20 cellular contexts compared by ENCODE assay signal in genomic region chr6:128241221-128241620, GRCh38.
DNase-seq lines count a peak whose midpoint lies in the region; ATAC-seq and TF ChIP-seq lines count a peak whose summit lies in the region.
"Had no signal": no experiment of that assay in that cellular context is flagged by ENCODE, and none has a peak within 500 bp of the region (broad histone marks: within the 10 kb centered on the region; RNA-seq: fewer than 3 reads in every experiment).

No MANE protein-coding gene starts in this region.

- DNase-seq in naive thymus-derived CD8-positive, alpha-beta T cell, result no peak
- DNase-seq in thyroid gland (no peak), MCF 10A (ENCODE audit: unreplicated experiment) (no peak), inferior parietal cortex (ENCODE audit: extremely low spot score) (no peak), NK-92 (lab: John Stamatoyannopoulos, UW; ENCODE audit: unreplicated experiment) (no peak)
- DNase-seq: activated CD4-positive, alpha-beta T cell treated with anti-CD3 and anti-CD28 coated beads for 36 hours; activated T-cell treated with anti-CD3 and anti-CD28 coated beads, Interleukin-2, amount 50 U/mL, for 72 hours; anterior cingulate cortex; cortex of kidney; hippocampal formation; left colon; natural killer cell; NCI-H146; stimulated activated CD4-positive, alpha-beta T cell treated with anti-CD3 and anti-CD28 coated beads, Interleukin-2, amount 100 ng/mL, for 48 hours; T-cell had no signal

- H3K27ac ChIP-seq in thyroid gland, result no peak overlapping the region
- H3K27ac ChIP-seq: esophagus muscularis mucosa, right atrium auricular region had no signal

- no peaks in the 10 kb centered on the region for H3K9me3 ChIP-seq in thyroid gland
- H3K9me3 ChIP-seq: esophagus muscularis mucosa, right atrium auricular region had no signal

- no peaks in the 10 kb centered on the region for H3K9me3 Mint-ChIP-seq in naive thymus-derived CD8-positive, alpha-beta T cell
- H3K9me3 Mint-ChIP-seq in MCF 10A (ENCODE audit: unreplicated experiment), result no peaks in the 10 kb centered on the region
- H3K9me3 Mint-ChIP-seq: activated T-cell treated with anti-CD3 and anti-CD28 coated beads, Interleukin-2, amount 50 U/mL, for 72 hours; natural killer cell; T-cell had no signal

- no peak overlapping the region for H3K4me3 ChIP-seq in thyroid gland (replicated peaks in 1 of 3)
- H3K4me3 ChIP-seq: esophagus muscularis mucosa, right atrium auricular region had no signal

- intact Hi-C loops in thyroid gland (cut with DNase I), result no loop called here
- intact Hi-C loops in MCF 10A (cut with micrococcal nuclease), result no loop called here

- no peaks in the 10 kb centered on the region for H3K36me3 ChIP-seq in thyroid gland
- H3K36me3 ChIP-seq: esophagus muscularis mucosa, right atrium auricular region had no signal

- peak; percentile 50 for ATAC-seq in GM18868 (IDR thresholded peaks at IDR 0.05; ENCODE audit: unreplicated experiment)
- peak; percentile 83 for ATAC-seq in GM21717 (IDR thresholded peaks at IDR 0.05; ENCODE audit: unreplicated experiment)
- peak; percentile 50 for ATAC-seq in HG03196 (IDR thresholded peaks at IDR 0.05; ENCODE audit: unreplicated experiment)
- no peak for ATAC-seq in naive thymus-derived CD8-positive, alpha-beta T cell
- ATAC-seq: activated CD4-positive, alpha-beta T cell treated with anti-CD3 and anti-CD28 coated beads for 36 hours; activated T-cell treated with anti-CD3 and anti-CD28 coated beads, Interleukin-2, amount 50 U/mL, for 72 hours; left colon; natural killer cell; T-cell had no signal

- no peaks in the 10 kb centered on the region for H3K27me3 Mint-ChIP-seq in naive thymus-derived CD8-positive, alpha-beta T cell
- no peaks in the 10 kb centered on the region for H3K27me3 Mint-ChIP-seq in MCF 10A (ENCODE audit: insufficient read depth, unreplicated experiment)
- H3K27me3 Mint-ChIP-seq: activated CD4-positive, alpha-beta T cell treated with anti-CD3 and anti-CD28 coated beads for 36 hours; T-cell had no signal

- peak overlapping the region in 7 of 10 donors; percentile 15 to 67 (median 44) for H3K4me3 Mint-ChIP-seq in naive thymus-derived CD8-positive, alpha-beta T cell
- H3K4me3 Mint-ChIP-seq in MCF 10A (ENCODE audit: unreplicated experiment), result no peak overlapping the region
- H3K4me3 Mint-ChIP-seq: activated CD4-positive, alpha-beta T cell treated with anti-CD3 and anti-CD28 coated beads for 36 hours; natural killer cell had no signal

- H3K27ac Mint-ChIP-seq in naive thymus-derived CD8-positive, alpha-beta T cell, result peak overlapping the region in 7 of 10 donors; percentile 47 to 82 (median 62)
- H3K27ac Mint-ChIP-seq in MCF 10A (ENCODE audit: low read depth, unreplicated experiment), result no peak overlapping the region
- H3K27ac Mint-ChIP-seq: activated CD4-positive, alpha-beta T cell treated with anti-CD3 and anti-CD28 coated beads for 36 hours; natural killer cell had no signal

- 93 to 96% methylated on average over 3 of the region's 3 CpGs for WGBS in thyroid gland, 2 donors

- CTCF ChIA-PET in MCF 10A (lab: Yijun Ruan, JAX), result no interaction called here

- POLR2A ChIA-PET in naive thymus-derived CD8-positive, alpha-beta T cell (lab: Charles Lee), result no interaction called here
- POLR2A ChIA-PET in MCF 10A (lab: Yijun Ruan, JAX), result no interaction called here

- no TSS peak for BruUV-seq in MCF 10A (replicated peaks; lab: Mats Ljungman, UMichigan)

- peaks cover 0 to 6% (median 0%) of the 10 kb centered on the region in 3 donors for H3K36me3 Mint-ChIP-seq in naive thymus-derived CD8-positive, alpha-beta T cell
- H3K36me3 Mint-ChIP-seq in MCF 10A (ENCODE audit: insufficient read depth, unreplicated experiment), result peaks cover 7% of the 10 kb centered on the region
- H3K36me3 Mint-ChIP-seq: natural killer cell, T-cell had no signal

- TF ChIP-seq CTCF in thyroid gland (IDR thresholded peaks at IDR 0.05), result no peak
- TF ChIP-seq CTCF in MCF 10A (IDR thresholded peaks at IDR 0.05; ENCODE audit: unreplicated experiment), result no peak

- H3K4me1 ChIP-seq in thyroid gland, result no peaks in the 10 kb centered on the region

- H3K4me1 Mint-ChIP-seq in naive thymus-derived CD8-positive, alpha-beta T cell, result peaks cover 13 to 28% (median 23%) of the 10 kb centered on the region in 4 donors
- H3K4me1 Mint-ChIP-seq in MCF 10A (ENCODE audit: insufficient read depth, unreplicated experiment), result peaks cover 11% of the 10 kb centered on the region
- H3K4me1 Mint-ChIP-seq: natural killer cell had no signal

- no peaks in the 10 kb centered on the region for H3K27me3 ChIP-seq in thyroid gland
- H3K27me3 ChIP-seq: esophagus muscularis mucosa, right atrium auricular region had no signal

- TF ChIP-seq POLR2A in thyroid gland (IDR thresholded peaks at IDR 0.05), result no peak

Comparison
In these comparisons a context has a peak if more than half of its experiments do, and no peak if none do; other contexts are left out.
1. ATAC-seq: peak in GM18868 (single experiment), GM21717 (single experiment) and HG03196 (single experiment); none in naive thymus-derived CD8-positive, alpha-beta T cell (0 of 2).